21 cellular contexts compared by ENCODE assay signal in the genomic region with DNA sequence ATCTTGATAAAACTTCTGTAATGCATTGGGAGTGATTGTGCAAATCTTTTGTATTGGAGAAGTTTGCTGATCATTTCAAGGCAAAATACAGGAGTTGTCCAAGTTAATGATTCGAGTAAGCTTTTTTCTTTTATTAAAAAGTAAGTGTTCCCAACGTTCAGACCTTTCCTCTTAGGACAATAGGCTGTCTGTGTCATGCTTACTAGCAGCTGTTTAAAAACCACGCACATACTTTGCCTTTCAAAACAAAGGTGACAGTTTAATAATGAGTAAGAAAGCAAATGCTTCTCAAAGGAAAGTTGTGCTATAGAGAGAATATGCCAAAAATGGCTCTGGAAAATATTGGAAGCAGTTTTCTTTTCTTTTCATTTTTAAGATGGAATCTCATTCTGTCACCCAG. TPM values are rescaled to one million over a fixed set of nuclear protein-coding genes. Genes with fewer than 3 reads are reported as not detected.
DNase-seq lines count a peak whose midpoint lies in the region; ATAC-seq and TF ChIP-seq lines count a peak whose summit lies in the region.
"Had no signal": no experiment of that assay in that cellular context is flagged by ENCODE, and none has a peak within 500 bp of the region (broad histone marks: within the 10 kb centered on the region; RNA-seq: fewer than 3 reads in every experiment).

No MANE protein-coding gene starts in this region.

- H3K9me3 ChIP-seq in SJCRH30 (replicated peaks) = no peaks in the 10 kb centered on the region
- H3K9me3 ChIP-seq in right lobe of liver = no peaks in the 10 kb centered on the region
- H3K9me3 ChIP-seq: A549; BE2C; BLaER1 treated with 17β-estradiol and CSF1 and Interleukin-3, amounts not matched to agents 10 nM and 100 nM had no signal

- 80% methylated on average over 3 of the region's 3 CpGs for WGBS in right lobe of liver (ENCODE audit: insufficient coverage, low coverage, low lambda C conversion rate, missing lambda C conversion rate)

- TF ChIP-seq CTCF in foreskin fibroblast (IDR thresholded peaks at IDR 0.05; ENCODE audit: low read depth, low read length) (no peak), CD14-positive monocyte (IDR thresholded peaks at IDR 0.05) (no peak), right lobe of liver (IDR thresholded peaks at IDR 0.05) (no peak)

- no peak for TF ChIP-seq POLR2A in right lobe of liver (IDR thresholded peaks at IDR 0.05)

- H3K36me3 ChIP-seq in SJCRH30 (peaks cover 8% of the 10 kb centered on the region; the same call in 1 of the 2 replicates), right lobe of liver (peaks cover 0 to 57% (median 26%) of the 10 kb centered on the region in 4 donors)

- H3K4me3 Mint-ChIP-seq in CD14-positive monocyte = no peak overlapping the region

- intact Hi-C loops in CD14-positive monocyte (cut with micrococcal nuclease) = no loop called here
- intact Hi-C loops in right lobe of liver (cut with DNase I) = no loop called here

- H3K4me1 Mint-ChIP-seq in CD14-positive monocyte = no peaks in the 10 kb centered on the region

- DNase-seq in NCI-H526 (lab: John Stamatoyannopoulos, UW) (peak; percentile 65 to 69), SJCRH30 (peak in 1 of 2 experiments; percentile 40), myocyte (ENCODE audit: low read depth) (peak; percentile 59), renal cortical epithelial cell (ENCODE audit: low read depth) (peak; percentile 64), foreskin fibroblast (no peak), CD14-positive monocyte (ENCODE audit: low spot score) (no peak), NCI-H1105 (lab: John Stamatoyannopoulos, UW) (no peak), right lobe of liver (no peak)
- DNase-seq: 8988T; ACHN; AML-193; BE2C; Calu3; CD4-positive, alpha-beta memory T cell; COR-L47; DND-41; GM23248; H7; HCEC 1CT had no signal

- H3K27ac Mint-ChIP-seq in CD14-positive monocyte = no peak overlapping the region
- H3K27ac Mint-ChIP-seq: CD4-positive, alpha-beta memory T cell had no signal

- H3K4me3 ChIP-seq in SJCRH30 (no peak overlapping the region), foreskin fibroblast (ENCODE audit: low read depth in 1 of 2, low read length in 2 of 2) (no peak overlapping the region), right lobe of liver (no peak overlapping the region)
- H3K4me3 ChIP-seq: A549; BLaER1 treated with 17β-estradiol and CSF1 and Interleukin-3, amounts not matched to agents 10 nM and 100 nM; GM23248 had no signal

- peaks cover 0 to 1% (median 0%) of the 10 kb centered on the region in 7 donors for H3K9me3 Mint-ChIP-seq in CD14-positive monocyte
- H3K9me3 Mint-ChIP-seq: CD4-positive, alpha-beta memory T cell had no signal

- ATAC-seq in right lobe of liver = no peak
- ATAC-seq: A549 had no signal

- H3K27me3 Mint-ChIP-seq in CD14-positive monocyte (ENCODE audit: low read depth in 3 of 3) = no peaks in the 10 kb centered on the region
- H3K27me3 Mint-ChIP-seq: CD4-positive, alpha-beta memory T cell had no signal

- H3K27ac ChIP-seq in SJCRH30 (peak overlapping the region; percentile 19), right lobe of liver (no peak overlapping the region)
- H3K27ac ChIP-seq: A549; BLaER1 treated with 17β-estradiol and CSF1 and Interleukin-3, amounts not matched to agents 10 nM and 100 nM; GM23248 had no signal

- H3K36me3 Mint-ChIP-seq in CD14-positive monocyte = peaks cover 67 to 83% of the 10 kb centered on the region in 2 donors

- H3K27me3 ChIP-seq in SJCRH30 = no peaks in the 10 kb centered on the region
- no peaks in the 10 kb centered on the region for H3K27me3 ChIP-seq in right lobe of liver
- H3K27me3 ChIP-seq: BE2C; BLaER1 treated with 17β-estradiol and CSF1 and Interleukin-3, amounts not matched to agents 10 nM and 100 nM had no signal

- H3K4me1 ChIP-seq in SJCRH30 = peaks cover 3% of the 10 kb centered on the region; the same call in 1 of the 2 replicates
- H3K4me1 ChIP-seq in right lobe of liver = no peaks in the 10 kb centered on the region
- H3K4me1 ChIP-seq: A549, BE2C had no signal

RNA-seq across cellular contexts. Expression of gene TRAPPC11, which starts 11.2 kb away (rescaled TPM):
- 22.3 and 23.5 TPM in 2 replicates for total RNA-seq in SJCRH30 (2014; rRNA removed; shearing (Covaris generic))
- total RNA-seq in myocyte (33.7 and 38.3 TPM in 2 replicates), renal cortical epithelial cell (48.1 and 63.6 TPM in 2 replicates), right lobe of liver (10 to 100 TPM; 14.3 to 30.8 (median 16.0) TPM)
- 11.2 TPM for polyA plus RNA-seq in myocyte (2012)
- 10 to 100 TPM; 18.4 to 30.7 TPM for polyA plus RNA-seq in CD14-positive monocyte

RNA-seq across cellular contexts. Expression of gene RWDD4, which starts 11.3 kb away (rescaled TPM):
- total RNA-seq in SJCRH30 (2014; rRNA removed; shearing (Covaris generic)) = 25.2 and 26.3 TPM in 2 replicates
- total RNA-seq in myocyte (50.6 and 65.1 TPM in 2 replicates), renal cortical epithelial cell (23.4 and 28.5 TPM in 2 replicates), right lobe of liver (10 to 100 TPM in 1 of 6 experiments, 1 to 10 TPM in 5; 8.4 to 10.4 (median 8.5) TPM)
- polyA plus RNA-seq in myocyte (2012) = 14.7 TPM
- polyA plus RNA-seq in CD14-positive monocyte = 10 to 100 TPM; 16.5 to 21.2 TPM

Comparison
In these comparisons a context has a peak if more than half of its experiments do, and no peak if none do; other contexts are left out.
1. DNase-seq: peak in NCI-H526 (2 of 2), myocyte (single experiment) and renal cortical epithelial cell (single experiment); none in foreskin fibroblast (0 of 2), CD14-positive monocyte (single experiment), NCI-H1105 (single experiment) and right lobe of liver (0 of 3).